Comparison of ENCODE assay signal across 8 cellular contexts in the genomic region with DNA sequence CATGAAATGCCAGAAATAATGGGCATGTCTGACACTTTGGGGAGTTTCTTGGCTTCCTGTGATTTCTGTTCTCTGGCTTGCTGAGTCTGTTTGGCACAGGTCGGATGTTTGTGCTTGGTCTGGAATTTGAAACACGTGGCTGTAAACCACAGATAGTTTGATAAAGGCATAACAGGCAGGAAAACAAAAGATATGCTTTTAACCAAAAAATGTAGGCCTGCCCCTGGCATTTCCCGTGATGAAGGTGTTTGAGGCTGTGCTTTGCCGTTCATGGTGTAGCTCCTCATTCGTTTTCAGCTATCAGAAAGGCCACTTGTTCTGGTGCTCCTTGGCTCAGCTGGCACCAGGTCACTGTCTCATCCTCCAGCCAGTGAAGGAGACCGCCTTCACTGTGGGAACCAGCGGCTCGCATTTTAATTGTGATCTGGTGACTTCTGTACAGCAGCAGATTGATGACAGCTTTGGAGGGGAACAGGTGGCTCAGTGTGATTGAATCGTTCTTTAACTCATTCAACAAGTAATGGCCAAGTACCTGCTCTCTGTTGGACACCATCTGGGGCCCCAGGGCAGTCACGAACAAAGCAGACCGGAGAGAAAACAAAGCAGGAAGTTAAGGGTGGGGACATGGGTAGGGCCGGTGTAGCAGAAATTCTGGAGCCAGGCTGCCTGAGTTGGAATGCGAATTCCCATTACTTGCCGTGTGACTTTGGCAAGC.
DNase-seq lines count a peak whose midpoint lies in the region; ATAC-seq and TF ChIP-seq lines count a peak whose summit lies in the region.

No MANE protein-coding gene starts in this region.

- BruUV-seq in PC-3 (replicated peaks; lab: Mats Ljungman, UMichigan), result TSS peak; percentile 95

- 21 to 22% methylated on average over 14 of the region's 14 CpGs for whole genome bisulfite sequencing in lung, 2 donors

- H3K79me2 ChIP-seq in PC-3 (ENCODE audit: low read length), result peaks cover 98% of the 10 kb centered on the region

- DNase-seq in NCI-H187 treated with DMSO at 0.1 percent for 48 hours (lab: John Stamatoyannopoulos, UW), result peak; percentile 9
- DNase-seq in NCI-H187 (lab: John Stamatoyannopoulos, UW), result no peak
- peak; percentile 91 for DNase-seq in PC-3
- peak; percentile 18 for DNase-seq in cerebellar cortex (ENCODE audit: low spot score)
- DNase-seq in lung (ENCODE audit: low spot score), result no peak
- DNase-seq in ureter (ENCODE audit: low spot score), result peak; percentile 74

- H3K9ac ChIP-seq in PC-3 (ENCODE audit: low read length), result no peak overlapping the region

- CTCF ChIA-PET in PC-3 (lab: Charles Lee), result no interaction called here

- peak overlapping the region; percentile 23 for H3K27ac ChIP-seq in PC-3 (ENCODE audit: low read length)
- peak overlapping the region; percentile 62 to 70 for H3K27ac ChIP-seq in lung (ENCODE audit: low read depth in 1 of 2, low read length in 1 of 2)

- no peaks in the 10 kb centered on the region for H3K27me3 ChIP-seq in PC-3 (ENCODE audit: low read length)
- no peaks in the 10 kb centered on the region for H3K27me3 ChIP-seq in lung (ENCODE audit: control insufficient read depth, insufficient read depth)

- H3K4me3 ChIP-seq in PC-3 (ENCODE audit: low read length), result peak overlapping the region; percentile 13
- H3K4me3 ChIP-seq in lung, result no peak overlapping the region

- peak; percentile 77 for ATAC-seq in PC-3
- ATAC-seq in lung (ENCODE audit: insufficient read depth, low FRiP score), result peak; percentile 14
- ATAC-seq in GM21737 (IDR thresholded peaks at IDR 0.05; ENCODE audit: unreplicated experiment), result no peak
- ATAC-seq in GM19328 (IDR thresholded peaks at IDR 0.05; ENCODE audit: unreplicated experiment), result no peak

- H3K36me3 ChIP-seq in PC-3 (ENCODE audit: low read depth, low read length) (peaks cover 26% of the 10 kb centered on the region), lung (ENCODE audit: control insufficient read depth in 2 of 2, insufficient read depth in 2 of 2, low read length in 2 of 2) (peaks cover 0 to 3% of the 10 kb centered on the region in 2 donors)

- H3F3A ChIP-seq in PC-3 (ENCODE audit: low read length, unreplicated experiment), result no peaks in the 10 kb centered on the region

- H4K20me1 ChIP-seq in PC-3 (ENCODE audit: low read length), result peaks cover 15% of the 10 kb centered on the region; the same call in 1 of the 2 replicates

- TF ChIP-seq CTCF in PC-3 (conservative IDR thresholded peaks at IDR 0.05; ENCODE audit: low read depth, low read length) (no peak), lung (IDR thresholded peaks at IDR 0.05; ENCODE audit: control extremely low read depth, extremely low read depth) (no peak)

- H3K9me3 ChIP-seq in PC-3 (ENCODE audit: low read length), result peaks cover 27% of the 10 kb centered on the region
- H3K9me3 ChIP-seq in lung (ENCODE audit: control insufficient read depth in 2 of 2, insufficient read depth in 1 of 2, low read length in 1 of 2), result peaks cover 5 to 11% of the 10 kb centered on the region in 2 donors

- H3K4me1 ChIP-seq in PC-3 (ENCODE audit: insufficient read depth, low read length), result peaks cover 24% of the 10 kb centered on the region
- peaks cover 38 to 40% of the 10 kb centered on the region in 2 donors for H3K4me1 ChIP-seq in lung (ENCODE audit: control insufficient read depth in 2 of 2, insufficient read depth in 2 of 2, low read length in 2 of 2)

- H3K9me2 ChIP-seq in PC-3 (replicated peaks; ENCODE audit: low read length), result no peaks in the 10 kb centered on the region

- intact Hi-C loops in PC-3 (cut with micrococcal nuclease), result loop anchor here (1.0 kb wide), 3 partner anchors 45 to 99 kb away; no protein-coding TSS in a partner anchor

- peak overlapping the region; percentile 59 for H3K4me2 ChIP-seq in PC-3 (ENCODE audit: low read length)

- H2AFZ ChIP-seq in PC-3 (ENCODE audit: low read length), result peak overlapping the region; percentile 27

- POLR2A ChIA-PET in PC-3 (lab: Charles Lee; ENCODE audit: unreplicated experiment), result interaction anchor here (0.5 kb wide), 1 partner anchor 112 kb away, joined by 5 read pairs; no protein-coding TSS in a partner anchor

Comparison
In these comparisons a context has a peak if more than half of its experiments do, and no peak if none do; other contexts are left out.
1. DNase-seq: peak in NCI-H187 treated with DMSO at 0.1 percent for 48 hours (single experiment), PC-3 (single experiment), cerebellar cortex (single experiment) and ureter (single experiment); none in NCI-H187 (0 of 2) and lung (single experiment).
2. ATAC-seq: peak in PC-3 (single experiment) and lung (single experiment); none in GM21737 (single experiment) and GM19328 (single experiment).